In genomic region chr4:77152421-77152820, GRCh38 we compare ENCODE assay signal across 15 cellular contexts. TPM values are rescaled to one million over a fixed set of nuclear protein-coding genes. Genes with fewer than 3 reads are reported as not detected.
DNase-seq lines count a peak whose midpoint lies in the region; ATAC-seq and TF ChIP-seq lines count a peak whose summit lies in the region.
"Had no signal": no experiment of that assay in that cellular context is flagged by ENCODE, and none has a peak within 500 bp of the region (broad histone marks: within the 10 kb centered on the region; RNA-seq: fewer than 3 reads in every experiment).

No MANE protein-coding gene starts in this region.

- in situ Hi-C loops in G401 (cut with HindIII; ENCODE audit: low sequenced_read_pairs), result loop anchor here (5.0 kb wide), 1 partner anchor 100 kb away; no protein-coding TSS in a partner anchor

- H3K36me3 Mint-ChIP-seq in GM23338 (ENCODE audit: low read depth), result no peaks in the 10 kb centered on the region

- peaks cover 27% of the 10 kb centered on the region for H3K79me1 ChIP-seq in trophoblast cell (ENCODE audit: low read length)

- H3K27me3 Mint-ChIP-seq in GM23338 (ENCODE audit: insufficient read depth, low read depth, poor library complexity), result peaks cover 11% of the 10 kb centered on the region

- no peak overlapping the region for H2BK5ac ChIP-seq in trophoblast cell (ENCODE audit: low read depth, low read length, poor library complexity)

- no peak overlapping the region for H3K9ac ChIP-seq in trophoblast cell (ENCODE audit: low read length)

- H3F3A ChIP-seq in GM23338 (replicated peaks; ENCODE audit: low read depth), result no peaks in the 10 kb centered on the region

- H2BK12ac ChIP-seq in trophoblast cell (ENCODE audit: low read length), result no peak overlapping the region

- H3K4me1 Mint-ChIP-seq in GM23338, result peaks cover 34% of the 10 kb centered on the region

- POLR2A ChIA-PET in OCI-LY7 (lab: Charles Lee), result interaction anchor here (1.2 to 10.2 kb wide), 8 partner anchors 12 to 91 kb away, joined by 3 to 213 read pairs (median 34); partner anchors contain the start of gene CCNI

- H2AFZ ChIP-seq in GM23338 (no peak overlapping the region), OCI-LY7 (ENCODE audit: low read length) (peak overlapping the region; percentile 95), trophoblast cell (ENCODE audit: insufficient read depth, low read length, poor library complexity) (no peak overlapping the region)

- H3K27ac ChIP-seq in GM23338 (ENCODE audit: low read depth) (no peak overlapping the region), OCI-LY7 (ENCODE audit: low read depth, low read length, poor library complexity, severe bottlenecking) (peak overlapping the region; percentile 98), trophoblast cell (ENCODE audit: low read depth, low read length) (peak overlapping the region; percentile 60)
- H3K27ac ChIP-seq: right atrium auricular region, stomach had no signal

- H4K8ac ChIP-seq in trophoblast cell (ENCODE audit: low read depth, low read length), result no peak overlapping the region

- H3K9me3 Mint-ChIP-seq in GM23338, result no peaks in the 10 kb centered on the region; the same call in 2 of the 3 replicates

- H3K4me1 ChIP-seq in GM23338 (ENCODE audit: insufficient read depth) (peaks cover 13% of the 10 kb centered on the region), OCI-LY7 (ENCODE audit: insufficient read depth, low read length, poor library complexity, severe bottlenecking) (peaks cover 61% of the 10 kb centered on the region), trophoblast cell (ENCODE audit: control insufficient read depth in 1 of 2, insufficient read depth in 2 of 2, low read length in 2 of 2) (peaks cover 9 to 10% of the 10 kb centered on the region in 2 experiments)

- H2BK120ac ChIP-seq in trophoblast cell (ENCODE audit: insufficient read depth, low read length, poor library complexity), result no peak overlapping the region

- DNase-seq in GM23338 (ENCODE audit: low spot score) (peak; percentile 54), OCI-LY7 (ENCODE audit: low spot score) (peak; percentile 58), fibroblast of peridontal ligament (ENCODE audit: extremely low read depth) (peak; percentile 38), trophoblast cell (peak; percentile 64 to 73), erythroblast (lab: John Stamatoyannopoulos, UW) (no peak), NCI-H2171 (lab: John Stamatoyannopoulos, UW) (no peak), G401 (ENCODE audit: low spot score) (no peak), cerebellar nuclear complex (lab: John Stamatoyannopoulos, UW) (no peak)
- DNase-seq: activated naive CD4-positive, alpha-beta T cell treated with Interleukin-2 at 50 U/mL for 16 hours; caudate nucleus; CD4-positive, alpha-beta memory T cell; stomach had no signal

- no peak overlapping the region for H4K12ac ChIP-seq in trophoblast cell (ENCODE audit: low read depth, low read length)

- H3K79me2 ChIP-seq in GM23338 (replicated peaks; ENCODE audit: insufficient read depth), result no peaks in the 10 kb centered on the region
- H3K79me2 ChIP-seq in OCI-LY7 (ENCODE audit: insufficient read depth, low read depth, low read length), result peaks cover 7% of the 10 kb centered on the region; the same call in 1 of the 2 replicates
- peaks cover 6% of the 10 kb centered on the region for H3K79me2 ChIP-seq in trophoblast cell (ENCODE audit: control insufficient read depth, insufficient read depth, low read length, poor library complexity)

- no peaks in the 10 kb centered on the region for H3K9me2 ChIP-seq in GM23338 (ENCODE audit: insufficient read depth)
- no peaks in the 10 kb centered on the region for H3K9me2 ChIP-seq in OCI-LY7 (ENCODE audit: insufficient read depth, low read length)

- CTCF ChIA-PET in OCI-LY7 (lab: Charles Lee; ENCODE audit: unreplicated experiment), result interaction anchor here (1.1 to 4.3 kb wide), 3 partner anchors 12 to 56 kb away, joined by 3 to 26 read pairs (median 24); no protein-coding TSS in a partner anchor

- no peak for TF ChIP-seq POLR2A in erythroblast (IDR thresholded peaks at IDR 0.05; ENCODE audit: low read length)

- H3K4me3 ChIP-seq in GM23338, result no peak overlapping the region
- H3K4me3 ChIP-seq in OCI-LY7 (ENCODE audit: low read depth, low read length, poor library complexity, severe bottlenecking), result peak overlapping the region; percentile 96
- H3K4me3 ChIP-seq in trophoblast cell (ENCODE audit: low read depth, low read length), result no peak overlapping the region
- H3K4me3 ChIP-seq: right atrium auricular region, stomach had no signal

- H3K27ac Mint-ChIP-seq in GM23338, result no peak overlapping the region
- H3K27ac Mint-ChIP-seq: CD4-positive, alpha-beta memory T cell had no signal

- no peak overlapping the region for H4K91ac ChIP-seq in trophoblast cell (ENCODE audit: low read depth, low read length)

- H3K36me3 ChIP-seq in GM23338 (ENCODE audit: insufficient read depth) (no peaks in the 10 kb centered on the region), OCI-LY7 (ENCODE audit: insufficient read depth, low read length) (no peaks in the 10 kb centered on the region; the same call in 1 of the 2 replicates), trophoblast cell (ENCODE audit: control insufficient read depth in 1 of 2, insufficient read depth in 2 of 2, low read length in 2 of 2) (no peaks in the 10 kb centered on the region)
- H3K36me3 ChIP-seq: right atrium auricular region, stomach had no signal

- BruUV-seq in OCI-LY7 (replicated peaks; lab: Mats Ljungman, UMichigan), result no TSS peak

- no peak overlapping the region for H3K14ac ChIP-seq in trophoblast cell (ENCODE audit: low read length)

- H3K4me3 Mint-ChIP-seq in GM23338, result no peak overlapping the region
- H3K4me3 Mint-ChIP-seq: CD4-positive, alpha-beta memory T cell had no signal

- H3K4me2 ChIP-seq in GM23338 (0 out of 2 replicates have a peak overlapping the region, but pooled peaks have one; percentile 22), OCI-LY7 (ENCODE audit: low read length) (peak overlapping the region; percentile 88), trophoblast cell (ENCODE audit: low read length) (no peak overlapping the region)

- H3K27me3 ChIP-seq in GM23338 (ENCODE audit: insufficient read depth) (no peaks in the 10 kb centered on the region), trophoblast cell (ENCODE audit: insufficient read depth, low read length) (no peaks in the 10 kb centered on the region)
- H3K27me3 ChIP-seq: right atrium auricular region, stomach had no signal

- TF ChIP-seq CTCF in GM23338 (conservative IDR thresholded peaks at IDR 0.05; ENCODE audit: low read depth in 2 of 2), result no peak
- no peak for TF ChIP-seq CTCF in OCI-LY7 (conservative IDR thresholded peaks at IDR 0.05; ENCODE audit: low read length)

- peak; percentile 8 for ATAC-seq in GM23338
- ATAC-seq: esophagus mucosa, Panc1 had no signal

- intact Hi-C loops in OCI-LY7 (cut with micrococcal nuclease; ENCODE audit: unreplicated experiment), result loop anchor here (10.0 kb wide), 1 partner anchor 1638 kb away; the partner anchor contains the start of genes RCHY1 and THAP6

- H3K9me3 ChIP-seq in OCI-LY7 (ENCODE audit: low read length) (no peaks in the 10 kb centered on the region; the same call in 1 of the 2 replicates), trophoblast cell (ENCODE audit: insufficient read depth, low read depth, low read length) (no peaks in the 10 kb centered on the region)
- H3K9me3 ChIP-seq: right atrium auricular region, stomach had no signal

- H3K4ac ChIP-seq in trophoblast cell (ENCODE audit: low read depth, low read length), result no peak overlapping the region

- no peaks in the 10 kb centered on the region for H4K20me1 ChIP-seq in GM23338 (replicated peaks; ENCODE audit: insufficient read depth)
- H4K20me1 ChIP-seq in OCI-LY7 (ENCODE audit: insufficient read depth, low read length), result no peaks in the 10 kb centered on the region

- H3K23ac ChIP-seq in trophoblast cell (ENCODE audit: low read length), result no peak overlapping the region

- WGBS in trophoblast cell (ENCODE audit: extremely low coverage, insufficient coverage, insufficient read length), result no CpG with 5 or more reads among the region's 5 CpGs

- H2AK5ac ChIP-seq in trophoblast cell (ENCODE audit: low read length), result no peak overlapping the region

- no peak overlapping the region for H3K18ac ChIP-seq in trophoblast cell (ENCODE audit: low read length)

TF ChIP-seq in GM23338, 12 proteins besides CTCF, POLR2A, EP300 and RAD21 (continues in another document):
- TF ChIP-seq ETS1 (IDR thresholded peaks at IDR 0.05) (no peak), STAT1 (IDR thresholded peaks at IDR 0.05; ENCODE audit: unreplicated experiment) (no peak), CREB1 (CRISPR knock-in tag; IDR thresholded peaks at IDR 0.05; ENCODE audit: low read depth) (no peak)

RNA-seq across cellular contexts. Expression of gene CCNG2, which starts 4.6 kb away (rescaled TPM):
- 14.2 and 16.5 TPM in 2 replicates for total RNA-seq in GM23338 (2014; rRNA removed; shearing (Covaris generic))
- 5.4 and 7.1 TPM in 2 replicates for polyA plus RNA-seq in GM23338 (2016; fragmentation: Nextera tagmentation; extraction: Ambion mirVana)
- 13.1 and 16.6 TPM in 2 replicates for total RNA-seq in OCI-LY7 (2014; rRNA removed; shearing (Covaris generic))
- 87.4 and 104 TPM in 2 replicates for total RNA-seq in OCI-LY7 (2022)
- 69.7 and 76.1 TPM in 2 replicates for polyA plus RNA-seq in trophoblast cell (2013)
- 16.3 and 20.2 TPM in 2 replicates for total RNA-seq in G401 (2014; rRNA removed; shearing (Covaris generic))

Comparison
In these comparisons a context has a peak if more than half of its experiments do, and no peak if none do; other contexts are left out.
1. DNase-seq: peak in GM23338 (single experiment), OCI-LY7 (single experiment), fibroblast of peridontal ligament (single experiment) and trophoblast cell (2 of 2); none in erythroblast (0 of 2), NCI-H2171 (single experiment), G401 (single experiment) and cerebellar nuclear complex (0 of 2).